In genomic region chr15:82046668-82047492, GRCh38 we compare ENCODE assay signal across 1 cellular context.
TF ChIP-seq lines count a peak whose summit lies in the region.

No MANE protein-coding gene starts in this region.

TF ChIP-seq in H1, 55 proteins besides CTCF, POLR2A, EP300 and RAD21 (continued from another document):
- TF ChIP-seq HDAC2 (IDR thresholded peaks at IDR 0.05; ENCODE audit: borderline replicate concordance in 1 of 2, low read depth in 2 of 2, low read length in 2 of 2) (no peak), NANOG (IDR thresholded peaks at IDR 0.05; ENCODE audit: insufficient read depth, low read depth, low read length, poor library complexity, severe bottlenecking) (no peak), ZNF274 (IDR thresholded peaks at IDR 0.05; ENCODE audit: borderline replicate concordance, extremely low read depth, low read length) (no peak), CTBP2 (IDR thresholded peaks at IDR 0.05; ENCODE audit: borderline replicate concordance, insufficient read depth, insufficient read length, low read length) (peak; percentile 32), CHD1 (IDR thresholded peaks at IDR 0.05; ENCODE audit: low read depth, low read length) (no peak), TBP (IDR thresholded peaks at IDR 0.05; ENCODE audit: low read depth, low read length) (no peak; the same call in 1 of the 2 replicates), JUND (IDR thresholded peaks at IDR 0.05; ENCODE audit: low read length) (no peak), CEBPB (IDR thresholded peaks at IDR 0.05; ENCODE audit: low read depth, low read length) (no peak), CHD7 (IDR thresholded peaks at IDR 0.05; ENCODE audit: insufficient replicate concordance, low read length) (no peak), CREB1 (IDR thresholded peaks at IDR 0.05) (peak; percentile 59), TAF7 (optimal IDR thresholded peaks at IDR 0.05; ENCODE audit: borderline replicate concordance, low read depth, low read length) (peak; percentile 65), HDAC6 (IDR thresholded peaks at IDR 0.05; ENCODE audit: low read depth, low read length) (no peak), SP1 (IDR thresholded peaks at IDR 0.05; ENCODE audit: low read depth, low read length) (no peak; the same call in 1 of the 2 replicates), TAF1 (IDR thresholded peaks at IDR 0.05; ENCODE audit: low read depth, low read length) (peak; percentile 71), SIRT6 (IDR thresholded peaks at IDR 0.05; ENCODE audit: low read length) (no peak), PHF8 (conservative IDR thresholded peaks at IDR 0.05; ENCODE audit: low read depth, low read length) (peak; percentile 63), USF2 (IDR thresholded peaks at IDR 0.05; ENCODE audit: low read length) (no peak), CBX5 (IDR thresholded peaks at IDR 0.05; ENCODE audit: low read depth, low read length) (no peak), YY1 (IDR thresholded peaks at IDR 0.05; ENCODE audit: low read depth, low read length) (no peak), CBX8 (IDR thresholded peaks at IDR 0.05; ENCODE audit: borderline replicate concordance, low read depth, low read length) (no peak), BRCA1 (IDR thresholded peaks at IDR 0.05; ENCODE audit: low read depth, low read length) (no peak), TEAD4 (IDR thresholded peaks at IDR 0.05; ENCODE audit: low read depth, low read length) (no peak), ATF2 (IDR thresholded peaks at IDR 0.05; ENCODE audit: low read length) (no peak), SP2 (IDR thresholded peaks at IDR 0.05; ENCODE audit: low read length) (no peak), TCF12 (IDR thresholded peaks at IDR 0.05; ENCODE audit: low read depth, low read length) (no peak), SRF (IDR thresholded peaks at IDR 0.05; ENCODE audit: low read depth, low read length) (no peak), KDM4A (IDR thresholded peaks at IDR 0.05; ENCODE audit: low read depth, low read length, severe bottlenecking) (no peak), KDM5A (IDR thresholded peaks at IDR 0.05; ENCODE audit: low read length) (no peak), SIN3A (conservative IDR thresholded peaks at IDR 0.05 in 1 of 2, IDR thresholded peaks at IDR 0.05 in 1 of 2; ENCODE audit: low read depth in 1 of 2, low read length in 2 of 2) (peak in 1 of 2 experiments; percentile 14; a peak in 3 of 4 replicates), POU5F1 (IDR thresholded peaks at IDR 0.05; ENCODE audit: low read depth, low read length) (no peak), BACH1 (IDR thresholded peaks at IDR 0.05; ENCODE audit: low read length) (no peak; the same call in 1 of the 2 replicates), KDM1A (IDR thresholded peaks at IDR 0.05; ENCODE audit: borderline replicate concordance, low read length) (peak; percentile 10; the same call in 1 of the 2 replicates), SIX5 (IDR thresholded peaks at IDR 0.05; ENCODE audit: low read depth, low read length) (no peak), ASH2L (IDR thresholded peaks at IDR 0.05; ENCODE audit: low read length) (no peak), POLR2AphosphoS5 (IDR thresholded peaks at IDR 0.05; ENCODE audit: low read depth, low read length) (no peak; the same call in none of the 2 replicates), MAX (IDR thresholded peaks at IDR 0.05) (no peak; the same call in 1 of the 2 replicates), SUZ12 (IDR thresholded peaks at IDR 0.05; ENCODE audit: low read length) (no peak), JUN (IDR thresholded peaks at IDR 0.05; ENCODE audit: low read depth, low read length) (no peak), BCL11A (IDR thresholded peaks at IDR 0.05; ENCODE audit: low read depth in 2 of 2, low read length in 2 of 2) (no peak), GABPA (IDR thresholded peaks at IDR 0.05; ENCODE audit: borderline replicate concordance, insufficient read depth, low read length) (no peak), NRF1 (IDR thresholded peaks at IDR 0.05; ENCODE audit: low read depth, low read length) (peak; percentile 67), RXRA (IDR thresholded peaks at IDR 0.05; ENCODE audit: insufficient read depth, low read depth, low read length) (no peak), CHD2 (IDR thresholded peaks at IDR 0.05; ENCODE audit: low read length) (peak; percentile 44; the same call in 1 of the 2 replicates), GTF2F1 (IDR thresholded peaks at IDR 0.05; ENCODE audit: borderline replicate concordance, low read depth, low read length) (no peak), SAP30 (IDR thresholded peaks at IDR 0.05; ENCODE audit: insufficient read depth, insufficient replicate concordance, low read length) (no peak), ATF3 (IDR thresholded peaks at IDR 0.05; ENCODE audit: insufficient read depth, low read depth, low read length) (no peak), E2F6 (IDR thresholded peaks at IDR 0.05) (no peak), EGR1 (IDR thresholded peaks at IDR 0.05; ENCODE audit: borderline replicate concordance, low read depth, low read length) (no peak), EZH2 (IDR thresholded peaks at IDR 0.05; ENCODE audit: low read depth, low read length, severe bottlenecking) (no peak), RBBP5 (IDR thresholded peaks at IDR 0.05; ENCODE audit: borderline replicate concordance, low read depth, low read length) (peak; percentile 6; the same call in 1 of the 2 replicates), MAFK (IDR thresholded peaks at IDR 0.05; ENCODE audit: low read depth, low read length) (no peak), SP4 (IDR thresholded peaks at IDR 0.05; ENCODE audit: low read length) (no peak), RFX5 (IDR thresholded peaks at IDR 0.05; ENCODE audit: borderline replicate concordance, low read depth, low read length) (no peak), FOSL1 (IDR thresholded peaks at IDR 0.05; ENCODE audit: insufficient read depth, low read depth, low read length) (peak; percentile 46; the same call in 1 of the 2 replicates)
